In genomic region chr9:87128844-87129493, GRCh38 we compare ENCODE assay signal across 2 cellular contexts.
TF ChIP-seq lines count a peak whose summit lies in the region.

No MANE protein-coding gene starts in this region.

TF ChIP-seq in SK-N-SH treated with all-trans-retinoic acid at 6 μM for 48 hours, 23 proteins besides CTCF, POLR2A, EP300 and RAD21:
- TF ChIP-seq ZNF8 (CRISPR knock-in tag; IDR thresholded peaks at IDR 0.05), result no peak
- TF ChIP-seq ZNF565 (CRISPR knock-in tag; conservative IDR thresholded peaks at IDR 0.05; ENCODE audit: low read depth), result no peak
- TF ChIP-seq ZC3H10 (CRISPR knock-in tag; IDR thresholded peaks at IDR 0.05), result no peak
- TF ChIP-seq TCF4 (CRISPR knock-in tag; IDR thresholded peaks at IDR 0.05; ENCODE audit: borderline replicate concordance), result no peak
- no peak for TF ChIP-seq ZNF70 (CRISPR knock-in tag; IDR thresholded peaks at IDR 0.05)
- no peak for TF ChIP-seq SNAI2 (CRISPR knock-in tag; IDR thresholded peaks at IDR 0.05)
- TF ChIP-seq OSR1 (CRISPR knock-in tag; IDR thresholded peaks at IDR 0.05), result no peak
- no peak for TF ChIP-seq BACH2 (CRISPR knock-in tag; IDR thresholded peaks at IDR 0.05; ENCODE audit: borderline replicate concordance)
- TF ChIP-seq, protein P1, sequence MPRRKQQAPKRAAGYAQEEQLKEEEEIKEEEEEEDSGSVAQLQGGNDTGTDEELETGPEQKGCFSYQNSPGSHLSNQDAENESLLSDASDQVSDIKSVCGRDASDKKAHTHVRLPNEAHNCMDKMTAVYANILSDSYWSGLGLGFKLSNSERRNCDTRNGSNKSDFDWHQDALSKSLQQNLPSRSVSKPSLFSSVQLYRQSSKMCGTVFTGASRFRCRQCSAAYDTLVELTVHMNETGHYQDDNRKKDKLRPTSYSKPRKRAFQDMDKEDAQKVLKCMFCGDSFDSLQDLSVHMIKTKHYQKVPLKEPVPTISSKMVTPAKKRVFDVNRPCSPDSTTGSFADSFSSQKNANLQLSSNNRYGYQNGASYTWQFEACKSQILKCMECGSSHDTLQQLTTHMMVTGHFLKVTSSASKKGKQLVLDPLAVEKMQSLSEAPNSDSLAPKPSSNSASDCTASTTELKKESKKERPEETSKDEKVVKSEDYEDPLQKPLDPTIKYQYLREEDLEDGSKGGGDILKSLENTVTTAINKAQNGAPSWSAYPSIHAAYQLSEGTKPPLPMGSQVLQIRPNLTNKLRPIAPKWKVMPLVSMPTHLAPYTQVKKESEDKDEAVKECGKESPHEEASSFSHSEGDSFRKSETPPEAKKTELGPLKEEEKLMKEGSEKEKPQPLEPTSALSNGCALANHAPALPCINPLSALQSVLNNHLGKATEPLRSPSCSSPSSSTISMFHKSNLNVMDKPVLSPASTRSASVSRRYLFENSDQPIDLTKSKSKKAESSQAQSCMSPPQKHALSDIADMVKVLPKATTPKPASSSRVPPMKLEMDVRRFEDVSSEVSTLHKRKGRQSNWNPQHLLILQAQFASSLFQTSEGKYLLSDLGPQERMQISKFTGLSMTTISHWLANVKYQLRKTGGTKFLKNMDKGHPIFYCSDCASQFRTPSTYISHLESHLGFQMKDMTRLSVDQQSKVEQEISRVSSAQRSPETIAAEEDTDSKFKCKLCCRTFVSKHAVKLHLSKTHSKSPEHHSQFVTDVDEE (CRISPR knock-in tag; IDR thresholded peaks at IDR 0.05), result no peak

TF ChIP-seq in SK-N-SH, 30 proteins besides CTCF, POLR2A, EP300 and RAD21:
- no peak for TF ChIP-seq RFX5 (IDR thresholded peaks at IDR 0.05; ENCODE audit: low read length)
- TF ChIP-seq RCOR1 (IDR thresholded peaks at IDR 0.05; ENCODE audit: low read length), result no peak
- TF ChIP-seq, protein P2, sequence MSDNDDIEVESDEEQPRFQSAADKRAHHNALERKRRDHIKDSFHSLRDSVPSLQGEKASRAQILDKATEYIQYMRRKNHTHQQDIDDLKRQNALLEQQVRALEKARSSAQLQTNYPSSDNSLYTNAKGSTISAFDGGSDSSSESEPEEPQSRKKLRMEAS (IDR thresholded peaks at IDR 0.05; ENCODE audit: low read depth), result no peak
- no peak for TF ChIP-seq JUND (IDR thresholded peaks at IDR 0.05)
- TF ChIP-seq ELF1 (IDR thresholded peaks at IDR 0.05), result no peak
- TF ChIP-seq MXI1 (IDR thresholded peaks at IDR 0.05; ENCODE audit: low read depth, low read length), result no peak
- no peak for TF ChIP-seq FOSL2 (IDR thresholded peaks at IDR 0.05; ENCODE audit: borderline replicate concordance, low read depth)
- no peak for TF ChIP-seq YY1 (IDR thresholded peaks at IDR 0.05; ENCODE audit: low read depth)
- TF ChIP-seq, protein P3, sequence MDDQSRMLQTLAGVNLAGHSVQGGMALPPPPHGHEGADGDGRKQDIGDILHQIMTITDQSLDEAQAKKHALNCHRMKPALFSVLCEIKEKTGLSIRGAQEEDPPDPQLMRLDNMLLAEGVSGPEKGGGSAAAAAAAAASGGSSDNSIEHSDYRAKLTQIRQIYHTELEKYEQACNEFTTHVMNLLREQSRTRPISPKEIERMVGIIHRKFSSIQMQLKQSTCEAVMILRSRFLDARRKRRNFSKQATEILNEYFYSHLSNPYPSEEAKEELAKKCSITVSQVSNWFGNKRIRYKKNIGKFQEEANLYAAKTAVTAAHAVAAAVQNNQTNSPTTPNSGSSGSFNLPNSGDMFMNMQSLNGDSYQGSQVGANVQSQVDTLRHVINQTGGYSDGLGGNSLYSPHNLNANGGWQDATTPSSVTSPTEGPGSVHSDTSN (IDR thresholded peaks at IDR 0.05), result no peak
- no peak for TF ChIP-seq RXRA (IDR thresholded peaks at IDR 0.05; ENCODE audit: borderline replicate concordance, low read depth)
- no peak for TF ChIP-seq USF1 (IDR thresholded peaks at IDR 0.05; ENCODE audit: borderline replicate concordance, low read depth)
- TF ChIP-seq TCF12 (IDR thresholded peaks at IDR 0.05), result no peak
